Comparison of ENCODE assay signal across 15 cellular contexts in the genomic region with DNA sequence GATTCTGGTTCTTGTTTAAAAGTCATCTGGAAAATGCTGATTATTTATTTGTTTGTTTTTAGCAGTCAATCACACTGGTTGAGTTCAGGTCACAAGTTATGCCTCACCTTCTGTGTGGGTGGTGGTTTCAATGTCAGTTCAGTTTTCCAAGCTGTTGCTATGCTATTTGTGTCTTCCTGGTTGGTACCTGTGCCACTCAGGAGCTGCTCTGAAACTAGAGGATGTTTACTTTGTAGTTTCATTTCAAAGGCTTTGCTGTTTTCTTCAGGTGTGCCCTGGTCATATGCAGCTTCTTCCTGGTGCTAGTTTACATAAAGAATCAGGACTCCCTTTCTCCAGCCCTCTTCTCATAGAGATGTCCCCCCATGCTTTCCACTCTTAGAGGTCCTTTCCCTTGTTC.
DNase-seq lines count a peak whose midpoint lies in the region; ATAC-seq, FAIRE-seq and TF ChIP-seq lines count a peak whose summit lies in the region.
"Had no signal": no experiment of that assay in that cellular context is flagged by ENCODE, and none has a peak within 500 bp of the region (broad histone marks: within the 10 kb centered on the region; RNA-seq: fewer than 3 reads in every experiment).

No MANE protein-coding gene starts in this region.

- no peak for TF ChIP-seq EP300 in upper lobe of left lung (IDR thresholded peaks at IDR 0.05)

- H3K79me1 ChIP-seq in mesenchymal stem cell (replicated peaks; ENCODE audit: low read length, poor library complexity, severe bottlenecking) = no peaks in the 10 kb centered on the region

- H2AFZ ChIP-seq in MM.1S (ENCODE audit: low read length) (no peak overlapping the region), mesenchymal stem cell (ENCODE audit: low read depth, low read length) (no peak overlapping the region)

- no peaks in the 10 kb centered on the region for H3F3A ChIP-seq in MM.1S (ENCODE audit: insufficient read depth, low read length)

- peaks cover 11% of the 10 kb centered on the region; the same call in 1 of the 2 replicates for H3K4me1 ChIP-seq in MM.1S (ENCODE audit: low read length)
- no peaks in the 10 kb centered on the region for H3K4me1 ChIP-seq in mesenchymal stem cell (ENCODE audit: control insufficient read depth, insufficient read depth, low read depth, low read length)
- H3K4me1 ChIP-seq in upper lobe of left lung = no peaks in the 10 kb centered on the region
- H3K4me1 ChIP-seq: BLaER1 treated with 17β-estradiol and CSF1 and Interleukin-3, amounts not matched to agents 10 nM and 100 nM had no signal

- H3K9ac ChIP-seq in MM.1S (ENCODE audit: low read length) (no peak overlapping the region), mesenchymal stem cell (ENCODE audit: low read length) (peak overlapping the region; percentile 13)
- H3K9ac ChIP-seq: BLaER1 treated with 17β-estradiol and CSF1 and Interleukin-3, amounts not matched to agents 10 nM and 100 nM; GM23248 had no signal

- H2BK12ac ChIP-seq in mesenchymal stem cell (ENCODE audit: low read length in 2 of 2) = no peak overlapping the region

- no peak overlapping the region for H4K91ac ChIP-seq in mesenchymal stem cell (ENCODE audit: low read length)

- DNase-seq in DMS53 (lab: John Stamatoyannopoulos, UW) (peak; percentile 79), MM.1S (peak; percentile 32), epithelial cell of prostate (ENCODE audit: low read depth, low spot score) (peak; percentile 44), mesenchymal stem cell (no peak), GM12891 (ENCODE audit: insufficient read length, low spot score) (no peak), upper lobe of left lung (no peak)
- DNase-seq: Calu3; CD8-positive, alpha-beta T cell; DMS79; GDM1 had no signal

- H3K4me3 ChIP-seq in MM.1S (ENCODE audit: low read length) (no peak overlapping the region), mesenchymal stem cell (ENCODE audit: insufficient read depth in 1 of 2, low read depth in 1 of 2, low read length in 2 of 2) (no peak overlapping the region), upper lobe of left lung (no peak overlapping the region)
- H3K4me3 ChIP-seq: BLaER1 treated with 17β-estradiol and CSF1 and Interleukin-3, amounts not matched to agents 10 nM and 100 nM; GM23248; HAP-1 had no signal

- H3K9me3 ChIP-seq in MM.1S (replicated peaks; ENCODE audit: insufficient read depth, low read length) (no peaks in the 10 kb centered on the region), mesenchymal stem cell (ENCODE audit: control insufficient read depth, low read length) (no peaks in the 10 kb centered on the region), upper lobe of left lung (peaks cover 0 to 4% (median 0%) of the 10 kb centered on the region in 4 donors)
- H3K9me3 ChIP-seq: HAP-1 had no signal

- H2AK5ac ChIP-seq in mesenchymal stem cell (ENCODE audit: low read length, severe bottlenecking) = no peak overlapping the region

- H3K36me3 ChIP-seq in MM.1S (replicated peaks; ENCODE audit: insufficient read depth, low read length) = no peaks in the 10 kb centered on the region
- H3K36me3 ChIP-seq in mesenchymal stem cell (ENCODE audit: control insufficient read depth in 1 of 2, insufficient read depth in 2 of 2, low read depth in 1 of 2, low read length in 2 of 2) = no peaks in the 10 kb centered on the region
- H3K36me3 ChIP-seq in upper lobe of left lung = no peaks in the 10 kb centered on the region
- H3K36me3 ChIP-seq: BLaER1 treated with 17β-estradiol and CSF1 and Interleukin-3, amounts not matched to agents 10 nM and 100 nM; HAP-1 had no signal

- no peak for FAIRE-seq in GM12891 (lab: Jason Lieb, UNC)
- FAIRE-seq: HepG2 had no signal

- H3K14ac ChIP-seq in mesenchymal stem cell (ENCODE audit: low read length in 2 of 2) = no peak overlapping the region

- H3K23ac ChIP-seq in mesenchymal stem cell (ENCODE audit: low read length in 2 of 2) = no peak overlapping the region

- H4K8ac ChIP-seq in mesenchymal stem cell (ENCODE audit: low read length) = no peak overlapping the region

- TF ChIP-seq POLR2A in GM12891 (IDR thresholded peaks at IDR 0.05; ENCODE audit: low read depth, low read length) = no peak
- TF ChIP-seq POLR2A in upper lobe of left lung (IDR thresholded peaks at IDR 0.05) = no peak

- no peaks in the 10 kb centered on the region for H4K20me1 ChIP-seq in MM.1S (ENCODE audit: insufficient read depth, low read length)
- H4K20me1 ChIP-seq: BLaER1 treated with 17β-estradiol and CSF1 and Interleukin-3, amounts not matched to agents 10 nM and 100 nM had no signal

- no peak overlapping the region for H3K4ac ChIP-seq in mesenchymal stem cell (ENCODE audit: low read depth in 1 of 2, low read length in 2 of 2)

- H2BK120ac ChIP-seq in mesenchymal stem cell (ENCODE audit: low read depth, low read length) = no peak overlapping the region

- H3K4me2 ChIP-seq in MM.1S (ENCODE audit: low read depth, low read length) (no peak overlapping the region), mesenchymal stem cell (ENCODE audit: low read length, poor library complexity, severe bottlenecking) (no peak overlapping the region)
- H3K4me2 ChIP-seq: BLaER1 treated with 17β-estradiol and CSF1 and Interleukin-3, amounts not matched to agents 10 nM and 100 nM had no signal

- H3K27me3 ChIP-seq in MM.1S (replicated peaks; ENCODE audit: insufficient read depth, low read length) (no peaks in the 10 kb centered on the region), mesenchymal stem cell (ENCODE audit: control insufficient read depth in 1 of 2, insufficient read depth in 1 of 2, low read length in 2 of 2) (peaks cover 9 to 18% of the 10 kb centered on the region in 2 experiments), upper lobe of left lung (no peaks in the 10 kb centered on the region)
- H3K27me3 ChIP-seq: BLaER1 treated with 17β-estradiol and CSF1 and Interleukin-3, amounts not matched to agents 10 nM and 100 nM had no signal

- H3K9me2 ChIP-seq in MM.1S (replicated peaks; ENCODE audit: insufficient read depth, low read length) = no peaks in the 10 kb centered on the region

- peak overlapping the region; percentile 13; the same call in 1 of the 2 replicates for H3K27ac ChIP-seq in MM.1S (ENCODE audit: low read length)
- H3K27ac ChIP-seq in epithelial cell of prostate = peak overlapping the region; percentile 39
- no peak overlapping the region for H3K27ac ChIP-seq in mesenchymal stem cell (ENCODE audit: low read length, poor library complexity, severe bottlenecking)
- H3K27ac ChIP-seq in upper lobe of left lung = no peak overlapping the region
- H3K27ac ChIP-seq: BLaER1 treated with 17β-estradiol and CSF1 and Interleukin-3, amounts not matched to agents 10 nM and 100 nM; GM23248 had no signal

- ATAC-seq in GM21786 (IDR thresholded peaks at IDR 0.05; ENCODE audit: unreplicated experiment) (no peak), upper lobe of left lung (ENCODE audit: low FRiP score in 2 of 2) (no peak)
- ATAC-seq: CD8-positive, alpha-beta T cell; HepG2 had no signal

- TF ChIP-seq CTCF in MM.1S (IDR thresholded peaks at IDR 0.05; ENCODE audit: low read length) (no peak), upper lobe of left lung (IDR thresholded peaks at IDR 0.05) (no peak)

- no peak overlapping the region for H2BK15ac ChIP-seq in mesenchymal stem cell (ENCODE audit: low read depth, poor library complexity, severe bottlenecking)

- H2BK5ac ChIP-seq in mesenchymal stem cell (ENCODE audit: low read depth, low read length, poor library complexity, severe bottlenecking) = no peak overlapping the region

- no peaks in the 10 kb centered on the region for H3K79me2 ChIP-seq in MM.1S (ENCODE audit: low read length)

- H3K18ac ChIP-seq in mesenchymal stem cell (ENCODE audit: low read depth in 1 of 2, low read length in 2 of 2) = no peak overlapping the region

TF ChIP-seq in GM12891, 5 proteins besides CTCF, POLR2A, EP300 and RAD21:
- TF ChIP-seq POLR2AphosphoS5 (IDR thresholded peaks at IDR 0.05; ENCODE audit: low read depth, low read length) (no peak), POU2F2 (IDR thresholded peaks at IDR 0.05; ENCODE audit: low read depth, low read length) (no peak), TAF1 (IDR thresholded peaks at IDR 0.05; ENCODE audit: low read depth, low read length) (no peak), SPI1 (IDR thresholded peaks at IDR 0.05; ENCODE audit: low read depth, low read length) (no peak), PAX5 (IDR thresholded peaks at IDR 0.05; ENCODE audit: insufficient read depth, low read length, severe bottlenecking) (no peak)

Comparison
In these comparisons a context has a peak if more than half of its experiments do, and no peak if none do; other contexts are left out.
1. DNase-seq: peak in DMS53 (single experiment), MM.1S (single experiment) and epithelial cell of prostate (single experiment); none in mesenchymal stem cell (single experiment), GM12891 (single experiment) and upper lobe of left lung (0 of 2).
2. H3K27ac ChIP-seq: peak in MM.1S (single experiment) and epithelial cell of prostate (single experiment); none in mesenchymal stem cell (single experiment) and upper lobe of left lung (0 of 4).